Comparison of ENCODE assay signal across 1 cellular context in genomic region chr1:20493839-20494608, GRCh38.
TF ChIP-seq lines count a peak whose summit lies in the region.

No MANE protein-coding gene starts in this region.

TF ChIP-seq in H1, 55 proteins besides CTCF, POLR2A, EP300 and RAD21:
- TF ChIP-seq CTBP2 (IDR thresholded peaks at IDR 0.05; ENCODE audit: borderline replicate concordance, insufficient read depth, insufficient read length, low read length), result no peak
- TF ChIP-seq ATF3 (IDR thresholded peaks at IDR 0.05; ENCODE audit: insufficient read depth, low read depth, low read length), result no peak
- TF ChIP-seq KDM4A (IDR thresholded peaks at IDR 0.05; ENCODE audit: low read depth, low read length, severe bottlenecking), result peak; percentile 24
- TF ChIP-seq TCF12 (IDR thresholded peaks at IDR 0.05; ENCODE audit: low read depth, low read length), result 0 out of 2 replicates have a peak, but pooled peaks have one; percentile 55
- TF ChIP-seq BRCA1 (IDR thresholded peaks at IDR 0.05; ENCODE audit: low read depth, low read length), result no peak
- no peak for TF ChIP-seq SIX5 (IDR thresholded peaks at IDR 0.05; ENCODE audit: low read depth, low read length)
- no peak for TF ChIP-seq CHD7 (IDR thresholded peaks at IDR 0.05; ENCODE audit: insufficient replicate concordance, low read length)
- TF ChIP-seq NRF1 (IDR thresholded peaks at IDR 0.05; ENCODE audit: low read depth, low read length), result no peak
- no peak for TF ChIP-seq EZH2 (IDR thresholded peaks at IDR 0.05; ENCODE audit: low read depth, low read length, severe bottlenecking)
- TF ChIP-seq HDAC2 (IDR thresholded peaks at IDR 0.05; ENCODE audit: borderline replicate concordance in 1 of 2, low read depth in 2 of 2, low read length in 2 of 2), result 0 out of 4 replicates have a peak, but pooled peaks of 1 of the 2 experiments have one; percentile 85
- TF ChIP-seq SUZ12 (IDR thresholded peaks at IDR 0.05; ENCODE audit: low read length), result no peak
- TF ChIP-seq POLR2AphosphoS5 (IDR thresholded peaks at IDR 0.05; ENCODE audit: low read depth, low read length), result no peak
- TF ChIP-seq USF2 (IDR thresholded peaks at IDR 0.05; ENCODE audit: low read length), result peak; percentile 68
- no peak for TF ChIP-seq EGR1 (IDR thresholded peaks at IDR 0.05; ENCODE audit: borderline replicate concordance, low read depth, low read length)
- TF ChIP-seq PHF8 (conservative IDR thresholded peaks at IDR 0.05; ENCODE audit: low read depth, low read length), result no peak
- no peak for TF ChIP-seq ASH2L (IDR thresholded peaks at IDR 0.05; ENCODE audit: low read length)
- TF ChIP-seq E2F6 (IDR thresholded peaks at IDR 0.05), result peak; percentile 80
- no peak for TF ChIP-seq KDM1A (IDR thresholded peaks at IDR 0.05; ENCODE audit: borderline replicate concordance, low read length)
- TF ChIP-seq CBX5 (IDR thresholded peaks at IDR 0.05; ENCODE audit: low read depth, low read length), result no peak
- TF ChIP-seq RBBP5 (IDR thresholded peaks at IDR 0.05; ENCODE audit: borderline replicate concordance, low read depth, low read length), result no peak
- no peak for TF ChIP-seq SAP30 (IDR thresholded peaks at IDR 0.05; ENCODE audit: insufficient read depth, insufficient replicate concordance, low read length)
- TF ChIP-seq GTF2F1 (IDR thresholded peaks at IDR 0.05; ENCODE audit: borderline replicate concordance, low read depth, low read length), result no peak
- TF ChIP-seq SP1 (IDR thresholded peaks at IDR 0.05; ENCODE audit: low read depth, low read length), result no peak
- TF ChIP-seq FOSL1 (IDR thresholded peaks at IDR 0.05; ENCODE audit: insufficient read depth, low read depth, low read length), result no peak
- TF ChIP-seq ATF2 (IDR thresholded peaks at IDR 0.05; ENCODE audit: low read length), result no peak
- TF ChIP-seq SIRT6 (IDR thresholded peaks at IDR 0.05; ENCODE audit: low read length), result no peak
- TF ChIP-seq CHD2 (IDR thresholded peaks at IDR 0.05; ENCODE audit: low read length), result no peak
- peak; percentile 46; the same call in 1 of the 2 replicates for TF ChIP-seq CEBPB (IDR thresholded peaks at IDR 0.05; ENCODE audit: low read depth, low read length)
- no peak for TF ChIP-seq CBX8 (IDR thresholded peaks at IDR 0.05; ENCODE audit: borderline replicate concordance, low read depth, low read length)
- peak in 1 of 2 experiments; percentile 63; a peak in 1 of 4 replicates for TF ChIP-seq SIN3A (conservative IDR thresholded peaks at IDR 0.05 in 1 of 2, IDR thresholded peaks at IDR 0.05 in 1 of 2; ENCODE audit: low read depth in 1 of 2, low read length in 2 of 2)
- TF ChIP-seq SP4 (IDR thresholded peaks at IDR 0.05; ENCODE audit: low read length), result no peak
- TF ChIP-seq RFX5 (IDR thresholded peaks at IDR 0.05; ENCODE audit: borderline replicate concordance, low read depth, low read length), result no peak
- TF ChIP-seq KDM5A (IDR thresholded peaks at IDR 0.05; ENCODE audit: low read length), result no peak
- TF ChIP-seq TAF1 (IDR thresholded peaks at IDR 0.05; ENCODE audit: low read depth, low read length), result no peak
- no peak for TF ChIP-seq SP2 (IDR thresholded peaks at IDR 0.05; ENCODE audit: low read length)
- TF ChIP-seq BACH1 (IDR thresholded peaks at IDR 0.05; ENCODE audit: low read length), result peak; percentile 27; the same call in 1 of the 2 replicates
- no peak for TF ChIP-seq ZNF274 (IDR thresholded peaks at IDR 0.05; ENCODE audit: borderline replicate concordance, extremely low read depth, low read length)
- peak; percentile 89 for TF ChIP-seq MAX (IDR thresholded peaks at IDR 0.05)
- TF ChIP-seq GABPA (IDR thresholded peaks at IDR 0.05; ENCODE audit: borderline replicate concordance, insufficient read depth, low read length), result no peak
- TF ChIP-seq TAF7 (optimal IDR thresholded peaks at IDR 0.05; ENCODE audit: borderline replicate concordance, low read depth, low read length), result peak; percentile 42
- TF ChIP-seq BCL11A (IDR thresholded peaks at IDR 0.05; ENCODE audit: low read depth in 2 of 2, low read length in 2 of 2), result no peak
- no peak for TF ChIP-seq RNF2 (IDR thresholded peaks at IDR 0.05; ENCODE audit: borderline replicate concordance, low read depth, low read length, missing control alignments, poor library complexity, severe bottlenecking)
- TF ChIP-seq TEAD4 (IDR thresholded peaks at IDR 0.05; ENCODE audit: low read depth, low read length), result no peak
- TF ChIP-seq RXRA (IDR thresholded peaks at IDR 0.05; ENCODE audit: insufficient read depth, low read depth, low read length), result no peak
- peak; percentile 60; the same call in 1 of the 2 replicates for TF ChIP-seq CREB1 (IDR thresholded peaks at IDR 0.05)
- peak; percentile 61; the same call in 1 of the 2 replicates for TF ChIP-seq YY1 (IDR thresholded peaks at IDR 0.05; ENCODE audit: low read depth, low read length)
- no peak for TF ChIP-seq SRF (IDR thresholded peaks at IDR 0.05; ENCODE audit: low read depth, low read length)
- no peak for TF ChIP-seq MAFK (IDR thresholded peaks at IDR 0.05; ENCODE audit: low read depth, low read length)
- TF ChIP-seq JUND (IDR thresholded peaks at IDR 0.05; ENCODE audit: low read length), result peak; percentile 59; the same call in 1 of the 2 replicates
- no peak for TF ChIP-seq NANOG (IDR thresholded peaks at IDR 0.05; ENCODE audit: insufficient read depth, low read depth, low read length, poor library complexity, severe bottlenecking)
- TF ChIP-seq POU5F1 (IDR thresholded peaks at IDR 0.05; ENCODE audit: low read depth, low read length), result no peak
- TF ChIP-seq HDAC6 (IDR thresholded peaks at IDR 0.05; ENCODE audit: low read depth, low read length), result no peak
- TF ChIP-seq CHD1 (IDR thresholded peaks at IDR 0.05; ENCODE audit: low read depth, low read length), result no peak
- peak; percentile 16; the same call in 1 of the 2 replicates for TF ChIP-seq TBP (IDR thresholded peaks at IDR 0.05; ENCODE audit: low read depth, low read length)
- TF ChIP-seq JUN (IDR thresholded peaks at IDR 0.05; ENCODE audit: low read depth, low read length), result no peak
